Comparison of ENCODE assay signal across 8 cellular contexts in genomic region chr2:174682578-174683391, GRCh38.
DNase-seq lines count a peak whose midpoint lies in the region; ATAC-seq and TF ChIP-seq lines count a peak whose summit lies in the region.

No MANE protein-coding gene starts in this region.

- H3K27me3 Mint-ChIP-seq in activated CD8-positive, alpha-beta T cell treated with anti-CD3 and anti-CD28 coated beads, Interleukin-2, amount 10 ng/mL, durations not matched to agents 7 days and 5 days (ENCODE audit: low read depth): no peaks in the 10 kb centered on the region

- H3K9ac ChIP-seq in GM23248: peak overlapping the region; percentile 96

- peaks cover 70% of the 10 kb centered on the region for H3K4me1 Mint-ChIP-seq in activated CD8-positive, alpha-beta T cell treated with anti-CD3 and anti-CD28 coated beads, Interleukin-2, amount 10 ng/mL, durations not matched to agents 7 days and 5 days (ENCODE audit: low read depth)

- H3K27ac ChIP-seq in GM23248 (peak overlapping the region; percentile 81), lung (ENCODE audit: low read depth in 1 of 2, low read length in 1 of 2) (peak overlapping the region; percentile 72)

- POLR2A ChIA-PET in activated CD8-positive, alpha-beta T cell treated with anti-CD3 and anti-CD28 coated beads, Interleukin-2, amount 10 ng/mL, durations not matched to agents 7 days and 5 days (lab: Charles Lee): interaction anchor here (0.9 to 3.3 kb wide), 9 partner anchors 10 to 196 kb away, joined by 3 to 55 read pairs (median 5); partner anchors contain the start of genes GPR155 and WIPF1

- no peak for TF ChIP-seq CTCF in lung (IDR thresholded peaks at IDR 0.05; ENCODE audit: control extremely low read depth, extremely low read depth)

- H3K27ac Mint-ChIP-seq in activated CD8-positive, alpha-beta T cell treated with anti-CD3 and anti-CD28 coated beads, Interleukin-2, amount 10 ng/mL, durations not matched to agents 7 days and 5 days: peak overlapping the region; percentile 88

- no peaks in the 10 kb centered on the region for H4K20me1 ChIP-seq in GM23248 (ENCODE audit: insufficient read depth)

- 1 to 3% methylated on average over 39 to 78 of the region's 97 CpGs for WGBS in GM23248 (ENCODE audit: low coverage in 1 of 2, low lambda C conversion rate in 2 of 2, missing lambda C conversion rate in 2 of 2), 2 experiments
- WGBS in lung, 2 donors: 1% methylated on average over 77 to 97 of the region's 97 CpGs

- H3K4me3 ChIP-seq in GM23248: peak overlapping the region; percentile 95
- H3K4me3 ChIP-seq in lung: peak overlapping the region; percentile 89

- H3K27me3 ChIP-seq in GM23248 (replicated peaks; ENCODE audit: insufficient read depth) (no peaks in the 10 kb centered on the region), lung (ENCODE audit: control insufficient read depth, insufficient read depth) (no peaks in the 10 kb centered on the region)

- H2AFZ ChIP-seq in GM23248: peak overlapping the region; percentile 83

- CTCF ChIA-PET in activated CD8-positive, alpha-beta T cell treated with anti-CD3 and anti-CD28 coated beads, Interleukin-2, amount 10 ng/mL, durations not matched to agents 7 days and 5 days (lab: Charles Lee): interaction anchor here (0.7 to 9.3 kb wide), 18 partner anchors 15 to 486 kb away, joined by 3 to 183 read pairs (median 7); partner anchors contain the start of gene WIPF1

- peaks cover 44% of the 10 kb centered on the region for H3K79me2 ChIP-seq in GM23248 (ENCODE audit: insufficient read depth)

- H3K9me3 Mint-ChIP-seq in activated CD8-positive, alpha-beta T cell treated with anti-CD3 and anti-CD28 coated beads, Interleukin-2, amount 10 ng/mL, durations not matched to agents 7 days and 5 days (ENCODE audit: insufficient read depth): no peaks in the 10 kb centered on the region

- H3K4me3 Mint-ChIP-seq in activated CD8-positive, alpha-beta T cell treated with anti-CD3 and anti-CD28 coated beads, Interleukin-2, amount 10 ng/mL, durations not matched to agents 7 days and 5 days: peak overlapping the region; percentile 81

- peaks cover 20% of the 10 kb centered on the region for H3K36me3 Mint-ChIP-seq in activated CD8-positive, alpha-beta T cell treated with anti-CD3 and anti-CD28 coated beads, Interleukin-2, amount 10 ng/mL, durations not matched to agents 7 days and 5 days (ENCODE audit: low read depth)

- no peaks in the 10 kb centered on the region for H3K9me2 ChIP-seq in GM23248 (ENCODE audit: insufficient read depth)

- H3K4me1 ChIP-seq in GM23248 (ENCODE audit: insufficient read depth): peaks cover 48% of the 10 kb centered on the region
- H3K4me1 ChIP-seq in lung (ENCODE audit: control insufficient read depth in 2 of 2, insufficient read depth in 2 of 2, low read length in 2 of 2): peaks cover 8 to 12% of the 10 kb centered on the region in 2 donors

- H3K36me3 ChIP-seq in GM23248 (ENCODE audit: low read depth) (no peaks in the 10 kb centered on the region), lung (ENCODE audit: control insufficient read depth in 2 of 2, insufficient read depth in 2 of 2, low read length in 2 of 2) (peaks cover 0 to 2% of the 10 kb centered on the region in 2 donors)

- peak; percentile 70 for ATAC-seq in activated CD8-positive, alpha-beta T cell treated with anti-CD3 and anti-CD28 coated beads, Interleukin-2, amount 10 ng/mL, durations not matched to agents 7 days and 5 days
- peak; percentile 86 for ATAC-seq in lung (ENCODE audit: insufficient read depth, low FRiP score)

- in situ Hi-C loops in GM23248 (cut with MboI): loop anchor here (10.0 kb wide), 1 partner anchor 98 kb away; no protein-coding TSS in a partner anchor

- no peaks in the 10 kb centered on the region for H3K9me3 ChIP-seq in GM23248 (ENCODE audit: low read depth)
- no peaks in the 10 kb centered on the region for H3K9me3 ChIP-seq in lung (ENCODE audit: control insufficient read depth in 2 of 2, insufficient read depth in 1 of 2, low read length in 1 of 2)

- DNase-seq in GF-D8 (lab: John Stamatoyannopoulos, UW) (peak; percentile 19), GM23248 (peak; percentile 88), NCI-H1930 (lab: John Stamatoyannopoulos, UW) (peak; percentile 25 to 55), lung (ENCODE audit: low spot score) (peak; percentile 50), 8988T (no peak)
- DNase-seq in activated CD8-positive, alpha-beta T cell treated with anti-CD3 and anti-CD28 coated beads, Interleukin-2, amount 10 ng/mL, durations not matched to agents 7 days and 5 days: peak; percentile 70
- DNase-seq in effector CD8-positive, alpha-beta T cell (lab: John Stamatoyannopoulos, UW): peak; percentile 48
- peak; percentile 28 to 51 (median 36) for DNase-seq in stimulated activated CD4-positive, alpha-beta T cell treated with anti-CD3 and anti-CD28 coated beads, TNF-alpha, amount 100 ng/mL, for 4 hours (ENCODE audit: low read depth in 3 of 3)

- H3K4me2 ChIP-seq in GM23248 (ENCODE audit: unreplicated experiment): peak overlapping the region; percentile 92

- peaks cover 13% of the 10 kb centered on the region; the same call in 1 of the 2 replicates for H3F3A ChIP-seq in GM23248 (ENCODE audit: insufficient read depth)
